ENCODE assay signal across 1 cellular context in genomic region chr3:187997946-187998561, GRCh38.
TF ChIP-seq lines count a peak whose summit lies in the region.

No MANE protein-coding gene starts in this region.

TF ChIP-seq in HepG2, 621 proteins besides CTCF, POLR2A, EP300 and RAD21 (continued from another document and continues in another):
- TF ChIP-seq ZUFSP (CRISPR knock-in tag; IDR thresholded peaks at IDR 0.05; ENCODE audit: borderline replicate concordance) (no peak), ZNF430 (CRISPR knock-in tag; IDR thresholded peaks at IDR 0.05) (0 out of 2 replicates have a peak, but pooled peaks have one; percentile 60), MTF1 (CRISPR knock-in tag; IDR thresholded peaks at IDR 0.05) (no peak), JDP2 (CRISPR knock-in tag; IDR thresholded peaks at IDR 0.05; ENCODE audit: borderline replicate concordance) (no peak), TCF12 (IDR thresholded peaks at IDR 0.05) (no peak), TCF12 (CRISPR knock-in tag; IDR thresholded peaks at IDR 0.05) (no peak; the same call in 1 of the 2 replicates), HNF4A (CRISPR knock-in tag; IDR thresholded peaks at IDR 0.05) (peak; percentile 98), SMYD3 (CRISPR knock-in tag; IDR thresholded peaks at IDR 0.05) (peak; percentile 35; the same call in 1 of the 2 replicates), ZNF382 (CRISPR knock-in tag; IDR thresholded peaks at IDR 0.05; ENCODE audit: borderline replicate concordance) (no peak), ZSCAN12 (CRISPR knock-in tag; IDR thresholded peaks at IDR 0.05) (no peak), ARNT (IDR thresholded peaks at IDR 0.05) (no peak), TGIF2 (CRISPR knock-in tag; IDR thresholded peaks at IDR 0.05) (0 out of 2 replicates have a peak, but pooled peaks have one; percentile 44), NFATC3 (CRISPR knock-in tag; IDR thresholded peaks at IDR 0.05) (peak; percentile 98; the same call in 1 of the 2 replicates), ZFP90 (CRISPR knock-in tag; IDR thresholded peaks at IDR 0.05; ENCODE audit: borderline replicate concordance) (no peak), ZNF605 (CRISPR knock-in tag; IDR thresholded peaks at IDR 0.05) (0 out of 2 replicates have a peak, but pooled peaks have one; percentile 27), NFKBIZ (CRISPR knock-in tag; IDR thresholded peaks at IDR 0.05) (peak; percentile 47; the same call in 1 of the 2 replicates), REST (IDR thresholded peaks at IDR 0.05; ENCODE audit: borderline replicate concordance in 1 of 2, low read depth in 1 of 2, low read length in 2 of 2) (peak in 1 of 2 experiments; percentile 66; a peak in 1 of 4 replicates), HNF1B (CRISPR knock-in tag; IDR thresholded peaks at IDR 0.05) (peak; percentile 95), ZMAT5 (CRISPR knock-in tag; IDR thresholded peaks at IDR 0.05; ENCODE audit: borderline replicate concordance, low read depth) (no peak), NCOR1 (IDR thresholded peaks at IDR 0.05; ENCODE audit: borderline replicate concordance, low read length) (peak; percentile 85), ZNF296 (CRISPR knock-in tag; conservative IDR thresholded peaks at IDR 0.05) (no peak), ZNF562 (CRISPR knock-in tag; IDR thresholded peaks at IDR 0.05; ENCODE audit: borderline replicate concordance) (no peak), YEATS4 (CRISPR knock-in tag; IDR thresholded peaks at IDR 0.05; ENCODE audit: borderline replicate concordance) (peak; percentile 59; the same call in 1 of the 2 replicates), BCLAF1 (IDR thresholded peaks at IDR 0.05) (no peak), BRCA1 (CRISPR knock-in tag; IDR thresholded peaks at IDR 0.05) (0 out of 2 replicates have a peak, but pooled peaks have one; percentile 73), RARG (CRISPR knock-in tag; IDR thresholded peaks at IDR 0.05; ENCODE audit: low read depth) (no peak), ZNF121 (CRISPR knock-in tag; IDR thresholded peaks at IDR 0.05) (no peak), E2F2 (CRISPR knock-in tag; IDR thresholded peaks at IDR 0.05; ENCODE audit: borderline replicate concordance) (no peak), SPEN (CRISPR knock-in tag; IDR thresholded peaks at IDR 0.05; ENCODE audit: low read depth) (peak; percentile 31; the same call in 1 of the 2 replicates), ZNF318 (CRISPR knock-in tag; IDR thresholded peaks at IDR 0.05) (no peak), NR1H2 (CRISPR knock-in tag; IDR thresholded peaks at IDR 0.05; ENCODE audit: borderline replicate concordance, low read depth) (no peak), ZNF335 (CRISPR knock-in tag; IDR thresholded peaks at IDR 0.05) (peak; percentile 65; the same call in 1 of the 2 replicates), KLF6 (CRISPR knock-in tag; IDR thresholded peaks at IDR 0.05) (no peak), ZNF263 (CRISPR knock-in tag; IDR thresholded peaks at IDR 0.05) (no peak), TRIM24 (CRISPR knock-in tag; IDR thresholded peaks at IDR 0.05) (no peak), GLMP (CRISPR knock-in tag; IDR thresholded peaks at IDR 0.05; ENCODE audit: borderline replicate concordance) (no peak), ZNF484 (CRISPR knock-in tag; IDR thresholded peaks at IDR 0.05; ENCODE audit: borderline replicate concordance, low read depth) (no peak), SIN3A (IDR thresholded peaks at IDR 0.05; ENCODE audit: borderline replicate concordance, low read depth, low read length) (peak; percentile 57; the same call in 1 of the 2 replicates)
